In the genomic region with DNA sequence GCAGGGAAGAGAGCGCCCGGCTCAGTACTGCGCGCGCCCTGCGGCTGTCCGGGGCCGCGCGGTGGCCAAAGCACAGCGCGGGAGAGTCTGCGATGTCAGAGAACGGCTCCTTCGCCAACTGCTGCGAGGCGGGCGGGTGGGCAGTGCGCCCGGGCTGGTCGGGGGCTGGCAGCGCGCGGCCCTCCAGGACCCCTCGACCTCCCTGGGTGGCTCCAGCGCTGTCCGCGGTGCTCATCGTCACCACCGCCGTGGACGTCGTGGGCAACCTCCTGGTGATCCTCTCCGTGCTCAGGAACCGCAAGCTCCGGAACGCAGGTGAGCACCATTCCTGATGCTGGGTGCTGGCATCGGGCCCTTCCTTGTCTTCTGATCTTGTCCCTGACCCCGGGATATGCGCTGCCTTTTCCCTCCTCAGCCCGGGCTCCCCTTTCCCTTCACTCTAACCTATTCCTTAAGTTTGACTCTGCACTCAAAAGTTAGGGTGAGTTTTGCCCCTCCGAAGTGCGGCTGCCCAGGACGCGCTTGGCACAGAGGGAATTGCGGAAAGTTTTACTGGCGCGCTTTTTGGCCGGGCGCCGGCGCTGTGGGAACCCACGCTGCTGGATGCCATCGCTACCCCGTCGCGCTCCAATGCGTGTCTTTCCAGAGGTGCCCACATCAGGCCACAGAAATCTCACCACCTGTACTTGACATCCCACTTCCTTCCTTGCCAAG, we compare ENCODE assay signal across 1 cellular context.
TF ChIP-seq lines count a peak whose summit lies in the region.

A gene (plus strand): TSS at position 18 of the 714 bp plus-strand sequence. CDS start 75 bp downstream, at position 93.

TF ChIP-seq in WTC11, 78 proteins besides CTCF, POLR2A, EP300 and RAD21 (continued from another document):
- TF ChIP-seq, protein P1, sequence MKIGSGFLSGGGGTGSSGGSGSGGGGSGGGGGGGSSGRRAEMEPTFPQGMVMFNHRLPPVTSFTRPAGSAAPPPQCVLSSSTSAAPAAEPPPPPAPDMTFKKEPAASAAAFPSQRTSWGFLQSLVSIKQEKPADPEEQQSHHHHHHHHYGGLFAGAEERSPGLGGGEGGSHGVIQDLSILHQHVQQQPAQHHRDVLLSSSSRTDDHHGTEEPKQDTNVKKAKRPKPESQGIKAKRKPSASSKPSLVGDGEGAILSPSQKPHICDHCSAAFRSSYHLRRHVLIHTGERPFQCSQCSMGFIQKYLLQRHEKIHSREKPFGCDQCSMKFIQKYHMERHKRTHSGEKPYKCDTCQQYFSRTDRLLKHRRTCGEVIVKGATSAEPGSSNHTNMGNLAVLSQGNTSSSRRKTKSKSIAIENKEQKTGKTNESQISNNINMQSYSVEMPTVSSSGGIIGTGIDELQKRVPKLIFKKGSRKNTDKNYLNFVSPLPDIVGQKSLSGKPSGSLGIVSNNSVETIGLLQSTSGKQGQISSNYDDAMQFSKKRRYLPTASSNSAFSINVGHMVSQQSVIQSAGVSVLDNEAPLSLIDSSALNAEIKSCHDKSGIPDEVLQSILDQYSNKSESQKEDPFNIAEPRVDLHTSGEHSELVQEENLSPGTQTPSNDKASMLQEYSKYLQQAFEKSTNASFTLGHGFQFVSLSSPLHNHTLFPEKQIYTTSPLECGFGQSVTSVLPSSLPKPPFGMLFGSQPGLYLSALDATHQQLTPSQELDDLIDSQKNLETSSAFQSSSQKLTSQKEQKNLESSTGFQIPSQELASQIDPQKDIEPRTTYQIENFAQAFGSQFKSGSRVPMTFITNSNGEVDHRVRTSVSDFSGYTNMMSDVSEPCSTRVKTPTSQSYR (CRISPR knock-in tag; IDR thresholded peaks at IDR 0.05): no peak
- TF ChIP-seq, protein P2, sequence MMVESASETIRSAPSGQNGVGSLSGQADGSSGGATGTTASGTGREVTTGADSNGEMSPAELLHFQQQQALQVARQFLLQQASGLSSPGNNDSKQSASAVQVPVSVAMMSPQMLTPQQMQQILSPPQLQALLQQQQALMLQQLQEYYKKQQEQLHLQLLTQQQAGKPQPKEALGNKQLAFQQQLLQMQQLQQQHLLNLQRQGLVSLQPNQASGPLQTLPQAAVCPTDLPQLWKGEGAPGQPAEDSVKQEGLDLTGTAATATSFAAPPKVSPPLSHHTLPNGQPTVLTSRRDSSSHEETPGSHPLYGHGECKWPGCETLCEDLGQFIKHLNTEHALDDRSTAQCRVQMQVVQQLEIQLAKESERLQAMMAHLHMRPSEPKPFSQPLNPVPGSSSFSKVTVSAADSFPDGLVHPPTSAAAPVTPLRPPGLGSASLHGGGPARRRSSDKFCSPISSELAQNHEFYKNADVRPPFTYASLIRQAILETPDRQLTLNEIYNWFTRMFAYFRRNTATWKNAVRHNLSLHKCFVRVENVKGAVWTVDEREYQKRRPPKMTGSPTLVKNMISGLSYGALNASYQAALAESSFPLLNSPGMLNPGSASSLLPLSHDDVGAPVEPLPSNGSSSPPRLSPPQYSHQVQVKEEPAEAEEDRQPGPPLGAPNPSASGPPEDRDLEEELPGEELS (CRISPR knock-in tag; IDR thresholded peaks at IDR 0.05): no peak
- TF ChIP-seq FOXK1 (CRISPR knock-in tag; IDR thresholded peaks at IDR 0.05) (no peak), SP1 (CRISPR knock-in tag; conservative IDR thresholded peaks at IDR 0.05) (no peak), ZNF138 (CRISPR knock-in tag; conservative IDR thresholded peaks at IDR 0.05) (no peak), SOX15 (CRISPR knock-in tag; IDR thresholded peaks at IDR 0.05) (no peak), NFE2L1 (CRISPR knock-in tag; IDR thresholded peaks at IDR 0.05) (0 out of 2 replicates have a peak, but pooled peaks have one; percentile 51), MYBL2 (CRISPR knock-in tag; IDR thresholded peaks at IDR 0.05) (peak; percentile 42; the same call in 1 of the 2 replicates), GABPB1 (CRISPR knock-in tag; IDR thresholded peaks at IDR 0.05) (no peak)
- TF ChIP-seq, protein P3, sequence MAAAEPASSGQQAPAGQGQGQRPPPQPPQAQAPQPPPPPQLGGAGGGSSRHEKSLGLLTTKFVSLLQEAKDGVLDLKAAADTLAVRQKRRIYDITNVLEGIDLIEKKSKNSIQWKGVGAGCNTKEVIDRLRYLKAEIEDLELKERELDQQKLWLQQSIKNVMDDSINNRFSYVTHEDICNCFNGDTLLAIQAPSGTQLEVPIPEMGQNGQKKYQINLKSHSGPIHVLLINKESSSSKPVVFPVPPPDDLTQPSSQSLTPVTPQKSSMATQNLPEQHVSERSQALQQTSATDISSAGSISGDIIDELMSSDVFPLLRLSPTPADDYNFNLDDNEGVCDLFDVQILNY (CRISPR knock-in tag; IDR thresholded peaks at IDR 0.05): peak; percentile 49; the same call in 1 of the 2 replicates
- TF ChIP-seq, protein P4, sequence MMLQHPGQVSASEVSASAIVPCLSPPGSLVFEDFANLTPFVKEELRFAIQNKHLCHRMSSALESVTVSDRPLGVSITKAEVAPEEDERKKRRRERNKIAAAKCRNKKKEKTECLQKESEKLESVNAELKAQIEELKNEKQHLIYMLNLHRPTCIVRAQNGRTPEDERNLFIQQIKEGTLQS (CRISPR knock-in tag; conservative IDR thresholded peaks at IDR 0.05): no peak
- TF ChIP-seq, protein P5, sequence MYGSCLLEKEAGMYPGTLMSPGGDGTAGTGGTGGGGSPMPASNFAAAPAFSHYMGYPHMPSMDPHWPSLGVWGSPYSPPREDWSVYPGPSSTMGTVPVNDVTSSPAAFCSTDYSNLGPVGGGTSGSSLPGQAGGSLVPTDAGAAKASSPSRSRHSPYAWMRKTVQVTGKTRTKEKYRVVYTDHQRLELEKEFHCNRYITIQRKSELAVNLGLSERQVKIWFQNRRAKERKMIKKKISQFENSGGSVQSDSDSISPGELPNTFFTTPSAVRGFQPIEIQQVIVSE (CRISPR knock-in tag; IDR thresholded peaks at IDR 0.05; ENCODE audit: borderline replicate concordance): no peak
- TF ChIP-seq, protein P6, sequence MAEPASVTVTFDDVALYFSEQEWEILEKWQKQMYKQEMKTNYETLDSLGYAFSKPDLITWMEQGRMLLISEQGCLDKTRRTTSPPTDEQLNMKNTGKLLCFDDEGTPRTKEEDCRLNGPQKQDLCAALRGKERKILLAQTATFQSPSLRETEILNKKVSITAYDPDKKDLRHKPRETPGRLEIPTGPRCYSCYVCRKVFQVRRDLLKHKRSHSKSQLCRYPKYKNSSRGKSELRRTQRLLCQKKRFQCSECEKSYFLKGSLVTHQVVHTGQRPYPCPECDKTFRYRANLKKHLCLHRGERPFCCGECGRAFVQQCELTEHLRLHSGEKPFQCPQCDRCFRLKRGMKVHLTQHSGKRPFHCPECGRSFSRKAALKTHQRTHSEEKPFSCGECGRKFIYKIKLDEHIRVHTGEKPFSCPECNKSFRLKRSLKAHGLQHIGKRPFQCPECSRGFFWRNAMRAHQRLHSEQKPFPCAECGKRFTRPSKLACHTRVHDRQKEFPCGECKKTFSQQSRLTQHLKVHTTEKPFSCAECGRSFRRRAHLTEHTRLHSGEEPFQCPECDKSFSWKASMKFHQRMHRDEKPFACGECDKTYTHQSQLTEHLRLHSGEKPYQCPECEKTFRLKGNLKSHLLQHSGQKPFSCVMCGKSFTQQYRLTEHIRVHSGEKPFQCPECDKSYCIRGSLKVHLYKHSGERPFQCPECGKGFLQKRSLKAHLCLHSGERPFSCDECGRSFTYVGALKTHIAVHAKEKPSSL (CRISPR knock-in tag; conservative IDR thresholded peaks at IDR 0.05): no peak
